1 cellular context compared by ENCODE assay signal in the genomic region with DNA sequence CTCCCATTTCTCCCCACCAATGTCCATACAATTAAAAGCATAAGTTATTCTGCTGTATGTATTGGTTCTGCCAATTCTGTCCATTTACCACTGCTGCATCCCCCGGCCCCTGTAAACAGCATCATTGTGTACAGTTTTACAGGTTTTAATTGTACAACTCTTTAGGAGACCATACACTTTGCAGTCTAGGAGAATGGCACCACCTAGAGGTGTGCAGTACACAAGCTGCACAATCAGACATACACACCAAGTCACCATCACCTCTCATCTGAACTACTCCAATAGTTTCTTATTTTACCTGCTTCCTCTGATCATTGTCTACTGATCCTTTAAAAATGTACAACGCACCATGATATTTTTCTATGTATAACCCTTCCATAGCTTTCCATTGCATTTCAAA.
TF ChIP-seq lines count a peak whose summit lies in the region.

No MANE protein-coding gene starts in this region.

TF ChIP-seq in GM12878, 131 proteins besides CTCF, POLR2A, EP300 and RAD21 (continued from another document):
- TF ChIP-seq, protein P1, sequence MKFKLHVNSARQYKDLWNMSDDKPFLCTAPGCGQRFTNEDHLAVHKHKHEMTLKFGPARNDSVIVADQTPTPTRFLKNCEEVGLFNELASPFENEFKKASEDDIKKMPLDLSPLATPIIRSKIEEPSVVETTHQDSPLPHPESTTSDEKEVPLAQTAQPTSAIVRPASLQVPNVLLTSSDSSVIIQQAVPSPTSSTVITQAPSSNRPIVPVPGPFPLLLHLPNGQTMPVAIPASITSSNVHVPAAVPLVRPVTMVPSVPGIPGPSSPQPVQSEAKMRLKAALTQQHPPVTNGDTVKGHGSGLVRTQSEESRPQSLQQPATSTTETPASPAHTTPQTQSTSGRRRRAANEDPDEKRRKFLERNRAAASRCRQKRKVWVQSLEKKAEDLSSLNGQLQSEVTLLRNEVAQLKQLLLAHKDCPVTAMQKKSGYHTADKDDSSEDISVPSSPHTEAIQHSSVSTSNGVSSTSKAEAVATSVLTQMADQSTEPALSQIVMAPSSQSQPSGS (IDR thresholded peaks at IDR 0.05; ENCODE audit: low read length), result no peak
- TF ChIP-seq CEBPB (IDR thresholded peaks at IDR 0.05; ENCODE audit: borderline replicate concordance in 1 of 2, low read depth in 2 of 2, low read length in 2 of 2) (no peak), SREBF2 (IDR thresholded peaks at IDR 0.05; ENCODE audit: low read length) (no peak), JUNB (IDR thresholded peaks at IDR 0.05) (no peak)
